23 cellular contexts compared by ENCODE assay signal in the genomic region with DNA sequence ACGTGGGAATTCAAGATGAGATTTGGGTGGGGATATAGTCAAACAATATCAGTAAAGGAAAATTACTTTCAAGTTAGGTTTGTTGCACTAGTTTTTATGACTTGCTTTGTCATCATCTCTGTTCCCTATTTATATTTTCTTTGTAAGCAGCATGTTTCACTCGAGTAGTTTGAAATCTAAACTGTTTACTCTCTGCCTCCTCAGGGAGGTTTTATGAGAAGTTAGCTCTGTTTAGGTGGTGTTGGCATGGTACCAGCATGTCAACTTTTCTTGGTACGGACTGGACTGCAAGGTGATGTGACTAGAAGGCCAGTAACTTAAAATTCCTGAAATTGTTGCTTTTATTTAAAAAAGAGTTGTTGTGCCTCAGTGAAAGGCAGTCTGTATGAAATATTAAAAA. TPM values are rescaled to one million over a fixed set of nuclear protein-coding genes. Genes with fewer than 3 reads are reported as not detected.
DNase-seq lines count a peak whose midpoint lies in the region; ATAC-seq and TF ChIP-seq lines count a peak whose summit lies in the region.
"Had no signal": no experiment of that assay in that cellular context is flagged by ENCODE, and none has a peak within 500 bp of the region (broad histone marks: within the 10 kb centered on the region; RNA-seq: fewer than 3 reads in every experiment).

No MANE protein-coding gene starts in this region.

- TF ChIP-seq CTCF in gastrocnemius medialis (IDR thresholded peaks at IDR 0.05 in 4 of 5, conservative IDR thresholded peaks at IDR 0.05 in 1 of 5) (no peak), WERI-Rb-1 (IDR thresholded peaks at IDR 0.05; ENCODE audit: low read depth, low read length) (no peak)

- H3K36me3 ChIP-seq in muscle layer of colon (ENCODE audit: insufficient read depth, low read length) (no peaks in the 10 kb centered on the region), gastrocnemius medialis (no peaks in the 10 kb centered on the region), WERI-Rb-1 (no peaks in the 10 kb centered on the region)
- H3K36me3 ChIP-seq: pancreas had no signal

- no peaks in the 10 kb centered on the region for H3K9me3 ChIP-seq in muscle layer of colon (ENCODE audit: low read length)
- no peaks in the 10 kb centered on the region for H3K9me3 ChIP-seq in gastrocnemius medialis
- H3K9me3 ChIP-seq in WERI-Rb-1 (ENCODE audit: severe bottlenecking), result no peaks in the 10 kb centered on the region
- H3K9me3 ChIP-seq: pancreas had no signal

- no peak for TF ChIP-seq POLR2A in gastrocnemius medialis (IDR thresholded peaks at IDR 0.05)

- no peak overlapping the region for H3K9ac ChIP-seq in muscle layer of colon (ENCODE audit: low read length)
- H3K9ac ChIP-seq: GM23248 had no signal

- DNase-seq in DMS53 (lab: John Stamatoyannopoulos, UW) (peak; percentile 17), DMS53 treated with DMSO at 0.1 percent for 48 hours (lab: John Stamatoyannopoulos, UW; ENCODE audit: unreplicated experiment) (no peak), NCI-H748 (lab: John Stamatoyannopoulos, UW; ENCODE audit: unreplicated experiment) (peak; percentile 59), gastrocnemius medialis (no peak), WERI-Rb-1 (no peak)
- DNase-seq in activated T-cell treated with anti-CD3 and anti-CD28 coated beads, Interleukin-2, amount 50 U/mL, for 1 hour, result no peak
- DNase-seq: activated CD4-positive, alpha-beta T cell treated with anti-CD3 and anti-CD28 coated beads for 1 hour; activated CD8-positive, alpha-beta T cell treated with anti-CD3 and anti-CD28 coated beads for 36 hours; activated effector memory CD4-positive, alpha-beta T cell treated with anti-CD3 and anti-CD28 coated beads, Interleukin-2, amount 50 U/mL, for 16 hours; activated naive CD8-positive, alpha-beta T cell treated with anti-CD3 and anti-CD28 coated beads, Interleukin-2, amount 10 ng/mL, durations not matched to agents 7 days and 5 days; dorsolateral prefrontal cortex; head of caudate nucleus; MM.1S; natural killer cell; NCI-H1417; NCI-H524; pancreas; stimulated activated CD4-positive, alpha-beta T cell treated with anti-CD3 and anti-CD28 coated beads, Interleukin-2, amount 100 ng/mL, for 48 hours had no signal

- ATAC-seq in gastrocnemius medialis (peak in 1 of 2 donors; percentile 33), GM21447 (IDR thresholded peaks at IDR 0.05; ENCODE audit: unreplicated experiment) (no peak)
- ATAC-seq: activated CD8-positive, alpha-beta T cell treated with anti-CD3 and anti-CD28 coated beads for 36 hours; natural killer cell; Panc1; pancreas had no signal

- peak overlapping the region; percentile 67 for H3K27ac ChIP-seq in muscle layer of colon (ENCODE audit: low read depth, low read length)
- H3K27ac ChIP-seq in gastrocnemius medialis, result peak overlapping the region; percentile 82 to 89 (median 84)
- no peak overlapping the region for H3K27ac ChIP-seq in WERI-Rb-1
- H3K27ac ChIP-seq: 22Rv1, dorsolateral prefrontal cortex, GM23248, pancreas had no signal

- H3K27me3 ChIP-seq in muscle layer of colon (ENCODE audit: control insufficient read depth in 1 of 2, insufficient read depth in 2 of 2, low read length in 2 of 2) (no peaks in the 10 kb centered on the region), gastrocnemius medialis (no peaks in the 10 kb centered on the region), WERI-Rb-1 (ENCODE audit: insufficient read depth, low read depth, severe bottlenecking) (no peaks in the 10 kb centered on the region)
- H3K27me3 ChIP-seq: pancreas had no signal

- intact Hi-C loops in gastrocnemius medialis (cut with DNase I; ENCODE audit: low total_unique reads), result loop anchor here (5.0 kb wide), 1 partner anchor 59 kb away; a partner anchor contains a TSS

- in situ Hi-C loops in gastrocnemius medialis (cut with MboI; ENCODE audit: low sequenced_read_pairs in 4 of 4), result no loop called here

- H3K4me1 ChIP-seq in muscle layer of colon (ENCODE audit: insufficient read depth, low read length), result peaks cover 56% of the 10 kb centered on the region
- H3K4me1 ChIP-seq in gastrocnemius medialis, result peaks cover 24 to 48% of the 10 kb centered on the region in 2 donors
- H3K4me1 ChIP-seq: pancreas had no signal

- H3K4me3 ChIP-seq in muscle layer of colon (ENCODE audit: low read depth in 1 of 2, low read length in 2 of 2), result no peak overlapping the region
- peak overlapping the region in 1 of 4 donors; percentile 10 for H3K4me3 ChIP-seq in gastrocnemius medialis
- H3K4me3 ChIP-seq in WERI-Rb-1 (ENCODE audit: low read depth, low read length), result no peak overlapping the region
- H3K4me3 ChIP-seq: dorsolateral prefrontal cortex, GM23248, pancreas had no signal

RNA-seq across cellular contexts. Expression of a gene that starts 59.2 kb away (rescaled TPM):
- total RNA-seq in gastrocnemius medialis, result 10 to 100 TPM; 48.5 to 94.2 (median 58.7) TPM

Comparison
In these comparisons a context has a peak if more than half of its experiments do, and no peak if none do; other contexts are left out.
1. DNase-seq: peak in DMS53 (single experiment) and NCI-H748 (single experiment); none in DMS53 treated with DMSO at 0.1 percent for 48 hours (single experiment), gastrocnemius medialis (0 of 2), WERI-Rb-1 (single experiment) and activated T-cell treated with anti-CD3 and anti-CD28 coated beads, Interleukin-2, amount 50 U/mL, for 1 hour (single experiment).